ENCODE assay signal across 17 cellular contexts in genomic region chr6:30076333-30076732, GRCh38. TPM values are rescaled to one million over a fixed set of nuclear protein-coding genes. Genes with fewer than 3 reads are reported as not detected.
A peak's percentile ranks its signal among the peaks of the same experiment; 100 is the strongest.
DNase-seq lines count a peak whose midpoint lies in the region; ATAC-seq and TF ChIP-seq lines count a peak whose summit lies in the region.
"Had no signal": no experiment of that assay in that cellular context is flagged by ENCODE, and none has a peak within 500 bp of the region (broad histone marks: within the 10 kb centered on the region; RNA-seq: fewer than 3 reads in every experiment).

No MANE protein-coding gene starts in this region.

- H3K9me3 Mint-ChIP-seq in GM23338 (peaks cover 2% of the 10 kb centered on the region; the same call in 2 of the 3 replicates), glutamatergic neuron (ENCODE audit: unreplicated experiment) (peaks cover 7% of the 10 kb centered on the region), neural progenitor cell (peaks cover 8% of the 10 kb centered on the region)
- H3K9me3 Mint-ChIP-seq: HFFc6 had no signal

- H3K9me3 ChIP-seq in PC-3 (ENCODE audit: low read length) (no peaks in the 10 kb centered on the region), neural progenitor cell (ENCODE audit: low read depth) (no peaks in the 10 kb centered on the region)

- H2AFZ ChIP-seq in GM23338 (peak overlapping the region; percentile 100), PC-3 (ENCODE audit: low read length) (peak overlapping the region; percentile 66), neural progenitor cell (replicated peaks) (no peak overlapping the region)

- H3K27ac Mint-ChIP-seq in GM23338: no peak overlapping the region
- no peak overlapping the region for H3K27ac Mint-ChIP-seq in glutamatergic neuron (ENCODE audit: unreplicated experiment)
- H3K27ac Mint-ChIP-seq in neural progenitor cell: no peak overlapping the region
- H3K27ac Mint-ChIP-seq: HFFc6 had no signal

- H3K4me1 ChIP-seq in GM23338 (ENCODE audit: insufficient read depth): peaks cover 23% of the 10 kb centered on the region
- peaks cover 40% of the 10 kb centered on the region for H3K4me1 ChIP-seq in PC-3 (ENCODE audit: insufficient read depth, low read length)
- peaks cover 14% of the 10 kb centered on the region for H3K4me1 ChIP-seq in neural progenitor cell

- H3K36me3 ChIP-seq in GM23338 (ENCODE audit: insufficient read depth) (no peaks in the 10 kb centered on the region), PC-3 (ENCODE audit: low read depth, low read length) (no peaks in the 10 kb centered on the region), neural progenitor cell (no peaks in the 10 kb centered on the region)

- no peak for DNase-seq in GM23338 (ENCODE audit: low spot score)
- DNase-seq in PC-3: no peak
- DNase-seq in glutamatergic neuron: no peak
- no peak for DNase-seq in neural progenitor cell (ENCODE audit: low spot score)
- DNase-seq in GM03348 (ENCODE audit: low spot score): no peak
- no peak for DNase-seq in DMS153 (lab: John Stamatoyannopoulos, UW)
- no peak for DNase-seq in Ammon's horn (ENCODE audit: low spot score)
- DNase-seq: effector CD4-positive, alpha-beta T cell; HFFc6; KG1; NCI-H1417 treated with DMSO at 0.1 percent for 48 hours; stimulated activated CD4-positive, alpha-beta T cell treated with anti-CD3 and anti-CD28 coated beads, Interleukin-12 subunit alpha, Interleukin-12 subunit beta, amount 100 ng/mL, for 4 hours had no signal

- H3K27me3 Mint-ChIP-seq in GM23338 (ENCODE audit: insufficient read depth, low read depth, poor library complexity) (peaks cover 56% of the 10 kb centered on the region), glutamatergic neuron (ENCODE audit: unreplicated experiment) (peaks cover 18% of the 10 kb centered on the region), neural progenitor cell (ENCODE audit: insufficient read depth, low read depth) (peaks cover 62% of the 10 kb centered on the region)

- H4K20me1 ChIP-seq in GM23338 (replicated peaks; ENCODE audit: insufficient read depth): peaks cover 6% of the 10 kb centered on the region; the same call in 1 of the 2 replicates
- no peaks in the 10 kb centered on the region for H4K20me1 ChIP-seq in PC-3 (ENCODE audit: low read length)
- H4K20me1 ChIP-seq in neural progenitor cell (ENCODE audit: low read depth): no peaks in the 10 kb centered on the region

- no peak for TF ChIP-seq CTCF in GM23338 (conservative IDR thresholded peaks at IDR 0.05; ENCODE audit: low read depth in 2 of 2)
- TF ChIP-seq CTCF in PC-3 (conservative IDR thresholded peaks at IDR 0.05; ENCODE audit: low read depth, low read length): no peak
- no peak for TF ChIP-seq CTCF in glutamatergic neuron (IDR thresholded peaks at IDR 0.05; ENCODE audit: partially characterized antibody, unreplicated experiment)
- no peak for TF ChIP-seq CTCF in neural progenitor cell (IDR thresholded peaks at IDR 0.05)

- H3F3A ChIP-seq in GM23338 (replicated peaks; ENCODE audit: low read depth): 0 out of 2 replicates have a peak, but pooled peaks cover 5% of the 10 kb centered on the region
- H3F3A ChIP-seq in PC-3 (ENCODE audit: low read length, unreplicated experiment): no peaks in the 10 kb centered on the region
- peaks cover 7% of the 10 kb centered on the region for H3F3A ChIP-seq in neural progenitor cell (ENCODE audit: low read depth)

- peak overlapping the region; percentile 79; the same call in 1 of the 2 replicates for H3K4me3 ChIP-seq in GM23338
- peak overlapping the region; percentile 75; the same call in 1 of the 2 replicates for H3K4me3 ChIP-seq in PC-3 (ENCODE audit: low read length)
- no peak overlapping the region for H3K4me3 ChIP-seq in neural progenitor cell

- H3K4me3 Mint-ChIP-seq in GM23338 (peak overlapping the region; percentile 87; the same call in 2 of the 3 replicates), glutamatergic neuron (ENCODE audit: unreplicated experiment) (peak overlapping the region; percentile 91), neural progenitor cell (peak overlapping the region; percentile 56)

- no peak overlapping the region for H3K27ac ChIP-seq in GM23338 (ENCODE audit: low read depth)
- no peak overlapping the region for H3K27ac ChIP-seq in PC-3 (ENCODE audit: low read length)
- no peak overlapping the region for H3K27ac ChIP-seq in neural progenitor cell
- H3K27ac ChIP-seq: VCaP had no signal

- ATAC-seq in GM23338: no peak
- peak; percentile 6; the same call in 1 of the 2 replicates for ATAC-seq in PC-3
- ATAC-seq in HG03039 (IDR thresholded peaks at IDR 0.05; ENCODE audit: unreplicated experiment): no peak

- H3K9me2 ChIP-seq in GM23338 (ENCODE audit: insufficient read depth): peaks cover 2% of the 10 kb centered on the region; the same call in 1 of the 2 replicates
- no peaks in the 10 kb centered on the region for H3K9me2 ChIP-seq in PC-3 (replicated peaks; ENCODE audit: low read length)

- intact Hi-C loops in PC-3 (cut with micrococcal nuclease): no loop called here

- H3K36me3 Mint-ChIP-seq in GM23338 (ENCODE audit: low read depth) (no peaks in the 10 kb centered on the region; the same call in 2 of the 3 replicates), glutamatergic neuron (ENCODE audit: unreplicated experiment) (peaks cover 18% of the 10 kb centered on the region), neural progenitor cell (peaks cover 5% of the 10 kb centered on the region)

- H3K9ac ChIP-seq in PC-3 (ENCODE audit: low read length) (no peak overlapping the region), neural progenitor cell (no peak overlapping the region)

- BruUV-seq in PC-3 (replicated peaks; lab: Mats Ljungman, UMichigan): TSS peak; percentile 25

- H3K79me2 ChIP-seq in GM23338 (replicated peaks; ENCODE audit: insufficient read depth): no peaks in the 10 kb centered on the region
- no peaks in the 10 kb centered on the region; the same call in 1 of the 2 replicates for H3K79me2 ChIP-seq in PC-3 (ENCODE audit: low read length)
- H3K79me2 ChIP-seq in neural progenitor cell (ENCODE audit: low read depth): no peaks in the 10 kb centered on the region

- H3K27me3 ChIP-seq in GM23338 (ENCODE audit: insufficient read depth) (peaks cover 89% of the 10 kb centered on the region), PC-3 (ENCODE audit: low read length) (0 out of 2 replicates have a peak, but pooled peaks cover 3% of the 10 kb centered on the region), neural progenitor cell (peaks cover 91% of the 10 kb centered on the region)

- POLR2A ChIA-PET in PC-3 (lab: Charles Lee; ENCODE audit: unreplicated experiment): no interaction called here

- H3K4me2 ChIP-seq in GM23338: peak overlapping the region; percentile 99
- H3K4me2 ChIP-seq in PC-3 (ENCODE audit: low read length): peak overlapping the region; percentile 99
- H3K4me2 ChIP-seq in neural progenitor cell: no peak overlapping the region

- peaks cover 25% of the 10 kb centered on the region for H3K4me1 Mint-ChIP-seq in GM23338
- peaks cover 7% of the 10 kb centered on the region for H3K4me1 Mint-ChIP-seq in glutamatergic neuron (ENCODE audit: low read depth, unreplicated experiment)
- H3K4me1 Mint-ChIP-seq in neural progenitor cell: peaks cover 12% of the 10 kb centered on the region

- CTCF ChIA-PET in PC-3 (lab: Charles Lee): interaction anchor here (1.2 kb wide), 1 partner anchor 26 kb away, joined by 3 read pairs; no protein-coding TSS in a partner anchor

TF ChIP-seq in GM23338, 12 proteins besides CTCF, POLR2A, EP300 and RAD21:
- TF ChIP-seq STAT1 (IDR thresholded peaks at IDR 0.05; ENCODE audit: unreplicated experiment): no peak
- TF ChIP-seq POLR2AphosphoS5 (IDR thresholded peaks at IDR 0.05; ENCODE audit: low read depth): no peak
- TF ChIP-seq ETS1 (IDR thresholded peaks at IDR 0.05): no peak

RNA-seq across cellular contexts. Expression of gene RNF39, which starts 0.8 kb away (rescaled TPM):
- 0.85 and 0.94 TPM in 2 replicates for total RNA-seq in GM23338 (2014; rRNA removed; shearing (Covaris generic))
- 0.50 and 1.1 TPM in 2 replicates for polyA plus RNA-seq in GM23338 (2016; fragmentation: Nextera tagmentation; extraction: Ambion mirVana)
- total RNA-seq in PC-3 (2014; rRNA removed) (2.0 and 4.2 TPM in 2 replicates), glutamatergic neuron (ENCODE audit: unreplicated experiment) (not detected), neural progenitor cell (ENCODE audit: low replicate concordance) (not detected in 2 replicates)
- total RNA-seq: cardiac septum, HFFc6, posterior vena cava had no signal
- polyA plus RNA-seq: BJ had no signal

RNA-seq across cellular contexts. Expression of gene PPP1R11, which starts 9.3 kb away (rescaled TPM):
- total RNA-seq in GM23338 (2014; rRNA removed; shearing (Covaris generic)): 19.2 and 19.6 TPM in 2 replicates
- 26.6 and 27.3 TPM in 2 replicates for polyA plus RNA-seq in GM23338 (2016; fragmentation: Nextera tagmentation; extraction: Ambion mirVana)
- total RNA-seq in PC-3 (2014; rRNA removed) (49.5 and 58.8 TPM in 2 replicates), glutamatergic neuron (ENCODE audit: unreplicated experiment) (52.3 TPM), neural progenitor cell (ENCODE audit: low replicate concordance) (22.7 and 28.4 TPM in 2 replicates)

RNA-seq across cellular contexts. Expression of gene POLR1H, which starts 15.3 kb away (rescaled TPM):
- 28.1 and 30.1 TPM in 2 replicates for total RNA-seq in GM23338 (2014; rRNA removed; shearing (Covaris generic))
- polyA plus RNA-seq in GM23338 (2016; fragmentation: Nextera tagmentation; extraction: Ambion mirVana): 89.4 and 93.6 TPM in 2 replicates
- total RNA-seq in PC-3 (2014; rRNA removed): 26.3 and 40.0 TPM in 2 replicates
- total RNA-seq in glutamatergic neuron (ENCODE audit: unreplicated experiment): 17.0 TPM
- 25.0 and 34.8 TPM in 2 replicates for total RNA-seq in neural progenitor cell (ENCODE audit: low replicate concordance)

RNA-seq across cellular contexts. Expression of gene TRIM31, which starts 36.6 kb away (rescaled TPM):
- not detected in 2 replicates for total RNA-seq in GM23338 (2014; rRNA removed; shearing (Covaris generic))
- polyA plus RNA-seq in GM23338 (2016; fragmentation: Nextera tagmentation; extraction: Ambion mirVana): 0.10 and 0.26 TPM in 2 replicates
- total RNA-seq in PC-3 (2014; rRNA removed) (0.11 and 0.52 TPM in 2 replicates), glutamatergic neuron (ENCODE audit: unreplicated experiment) (not detected), neural progenitor cell (ENCODE audit: low replicate concordance) (not detected in 2 replicates)
- total RNA-seq: cardiac septum, HFFc6, posterior vena cava had no signal
- polyA plus RNA-seq: BJ had no signal

RNA-seq across cellular contexts. Expression of gene TRIM40, which starts 59.6 kb away (rescaled TPM):
- not detected in 2 replicates for total RNA-seq in GM23338 (2014; rRNA removed; shearing (Covaris generic))
- polyA plus RNA-seq in GM23338 (2016; fragmentation: Nextera tagmentation; extraction: Ambion mirVana): not detected in 2 replicates
- total RNA-seq in PC-3 (2014; rRNA removed) (not detected in 2 replicates), glutamatergic neuron (ENCODE audit: unreplicated experiment) (not detected), neural progenitor cell (ENCODE audit: low replicate concordance) (not detected in 2 replicates)
- total RNA-seq: cardiac septum, HFFc6, posterior vena cava had no signal
- polyA plus RNA-seq: BJ had no signal
